ENCODE assay signal across 8 cellular contexts in genomic region chr4:143184503-143185252, GRCh38. TPM values are rescaled to one million over a fixed set of nuclear protein-coding genes. Genes with fewer than 3 reads are reported as not detected.
DNase-seq lines count a peak whose midpoint lies in the region; ATAC-seq and TF ChIP-seq lines count a peak whose summit lies in the region.

TSS of gene USP38 (plus strand) at chr4:143184917. CDS start at chr4:143185451, 534 bp downstream.

- BruUV-seq in OCI-LY7 (replicated peaks; lab: Mats Ljungman, UMichigan), result no TSS peak

- POLR2A ChIA-PET in OCI-LY7 (lab: Charles Lee), result interaction anchor here (0.6 kb wide), 1 partner anchor 98 kb away, joined by 3 read pairs; no protein-coding TSS in a partner anchor

- CTCF ChIA-PET in OCI-LY7 (lab: Charles Lee; ENCODE audit: unreplicated experiment), result no interaction called here

- H3K4me3 ChIP-seq in OCI-LY7 (ENCODE audit: low read depth, low read length, poor library complexity, severe bottlenecking), result peak within 1 kb of the TSS; percentile 94

- H4K20me1 ChIP-seq in OCI-LY7 (ENCODE audit: insufficient read depth, low read length), result peaks cover 37% of the 10 kb centered on the region

- peak within 1 kb of the TSS; percentile 98 for H3K4me2 ChIP-seq in OCI-LY7 (ENCODE audit: low read length)

- ATAC-seq in GM21526 (IDR thresholded peaks at IDR 0.05; ENCODE audit: low FRiP score, unreplicated experiment), result peak; percentile 73

- no peaks in the 10 kb centered on the region for H3K9me2 ChIP-seq in OCI-LY7 (ENCODE audit: insufficient read depth, low read length)

- no peaks in the 10 kb centered on the region for H3K9me3 ChIP-seq in OCI-LY7 (ENCODE audit: low read length)

- peak; percentile 46; the same call in 1 of the 2 replicates for TF ChIP-seq CTCF in OCI-LY7 (conservative IDR thresholded peaks at IDR 0.05; ENCODE audit: low read length)

- H3K79me2 ChIP-seq in OCI-LY7 (ENCODE audit: insufficient read depth, low read depth, low read length), result peaks cover 70% of the 10 kb centered on the region

- peaks cover 28% of the 10 kb centered on the region; the same call in 1 of the 2 replicates for H3K36me3 ChIP-seq in OCI-LY7 (ENCODE audit: insufficient read depth, low read length)

- intact Hi-C loops in OCI-LY7 (cut with micrococcal nuclease; ENCODE audit: unreplicated experiment), result loop anchor here (1.0 to 5.0 kb wide), 5 partner anchors 152 to 329 kb away; partner anchors contain the start of genes GAB1 and SMARCA5

- H3K27ac ChIP-seq in OCI-LY7 (ENCODE audit: low read depth, low read length, poor library complexity, severe bottlenecking), result peak within 1 kb of the TSS; percentile 75
- H3K27ac ChIP-seq in epithelial cell of prostate, result peak within 1 kb of the TSS; percentile 92

- DNase-seq in DMS 273 treated with DMSO at 0.1 percent for 48 hours (lab: John Stamatoyannopoulos, UW) (peak; percentile 77), HuH-7.5 (ENCODE audit: low spot score) (peak; percentile 52), OCI-LY7 (ENCODE audit: low spot score) (peak; percentile 90), activated T-cell treated with anti-CD3 and anti-CD28 coated beads for 4 hours (peak; percentile 79), epithelial cell of prostate (ENCODE audit: low read depth, low spot score) (peak; percentile 82), mucosa of gallbladder (ENCODE audit: low spot score) (peak; percentile 93)
- DNase-seq in stimulated activated CD8-positive, alpha-beta memory T cell treated with anti-CD3 and anti-CD28 coated beads, Interleukin-4, amount 100 ng/mL, for 4 hours (ENCODE audit: low read depth in 2 of 2, low spot score in 1 of 2), result peak; percentile 75 to 79

- peaks cover 31% of the 10 kb centered on the region for H3K4me1 ChIP-seq in OCI-LY7 (ENCODE audit: insufficient read depth, low read length, poor library complexity, severe bottlenecking)

- H2AFZ ChIP-seq in OCI-LY7 (ENCODE audit: low read length), result peak within 1 kb of the TSS; percentile 84

RNA-seq across cellular contexts. Expression of gene USP38, which starts in this region (rescaled TPM):
- 21.8 and 23.6 TPM in 2 replicates for total RNA-seq in OCI-LY7 (2014; rRNA removed; shearing (Covaris generic))
- total RNA-seq in OCI-LY7 (2022), result 25.7 and 26.8 TPM in 2 replicates
- 21.6 TPM for total RNA-seq in mucosa of gallbladder

Comparison
In these comparisons a context has a peak if more than half of its experiments do, and no peak if none do; other contexts are left out.
1. Peak in every context shown above with its lines: DNase-seq, ATAC-seq, H3K4me3 ChIP-seq and H3K27ac ChIP-seq.